Comparison of ENCODE assay signal across 8 cellular contexts in genomic region chr12:56029666-56030293, GRCh38. TPM values are rescaled to one million over a fixed set of nuclear protein-coding genes. Genes with fewer than 3 reads are reported as not detected.
DNase-seq lines count a peak whose midpoint lies in the region; FAIRE-seq and TF ChIP-seq lines count a peak whose summit lies in the region.

No MANE protein-coding gene starts in this region.

- POLR2A ChIA-PET in RWPE1 (lab: Yijun Ruan, JAX; ENCODE audit: low non-redundant PET): interaction anchor here (0.6 kb wide), 1 partner anchor 32 kb away, joined by 5 read pairs; no protein-coding TSS in a partner anchor

- H3K4me1 ChIP-seq in keratinocyte (ENCODE audit: control insufficient read depth, extremely low read depth, insufficient read depth, low read length): peaks cover 14% of the 10 kb centered on the region

- FAIRE-seq in keratinocyte (lab: Jason Lieb, UNC): peak; percentile 41

- peak; percentile 17 to 70 (median 21) for DNase-seq in NCI-H1417 (lab: John Stamatoyannopoulos, UW)
- DNase-seq in NCI-H1417 treated with DMSO at 0.1 percent for 48 hours (lab: John Stamatoyannopoulos, UW): no peak
- DNase-seq in HPDE6-E6E7 (ENCODE audit: extremely low spot score): peak; percentile 52
- peak; percentile 57 for DNase-seq in RWPE1 (ENCODE audit: low spot score)
- peak; percentile 59 for DNase-seq in astrocyte of the spinal cord (ENCODE audit: low read depth, low spot score)
- no peak for DNase-seq in keratinocyte (ENCODE audit: low read depth, low spot score)
- DNase-seq in substantia nigra (lab: John Stamatoyannopoulos, UW): peak in 12 of 49 donors; percentile 2 to 34 (median 8)
- no peak for DNase-seq in cortex of kidney (lab: John Stamatoyannopoulos, UW)

- H3K4me3 ChIP-seq in astrocyte of the spinal cord (ENCODE audit: low read depth, low read length): no peak overlapping the region
- no peak overlapping the region for H3K4me3 ChIP-seq in keratinocyte (ENCODE audit: control insufficient read depth in 2 of 3, extremely low read depth in 1 of 3, insufficient read depth in 2 of 3, low read depth in 1 of 3, low read length in 3 of 3)

- H3K27me3 ChIP-seq in keratinocyte (ENCODE audit: control insufficient read depth, extremely low read depth, insufficient read depth, low read length): no peaks in the 10 kb centered on the region

- CTCF ChIA-PET in RWPE1 (lab: Yijun Ruan, JAX): interaction anchor here (0.6 to 1.3 kb wide), 5 partner anchors 10 to 167 kb away, joined by 3 to 5 read pairs (median 4); no protein-coding TSS in a partner anchor

- in situ Hi-C loops in astrocyte of the spinal cord (cut with HindIII; ENCODE audit: low sequenced_read_pairs): no loop called here

- H3K27ac ChIP-seq in RWPE1: no peak overlapping the region
- no peak overlapping the region for H3K27ac ChIP-seq in keratinocyte (ENCODE audit: control insufficient read depth, insufficient read depth, low read length)
- peak overlapping the region; percentile 12 for H3K27ac ChIP-seq in substantia nigra (ENCODE audit: low read depth, low read length, poor library complexity, severe bottlenecking)

- H2AFZ ChIP-seq in keratinocyte (ENCODE audit: control insufficient read depth, low read length): no peak overlapping the region

- H3K79me2 ChIP-seq in keratinocyte (ENCODE audit: control insufficient read depth, insufficient read depth, low read length): no peaks in the 10 kb centered on the region

- no peaks in the 10 kb centered on the region for H4K20me1 ChIP-seq in keratinocyte (ENCODE audit: control insufficient read depth, extremely low read depth, insufficient read depth, low read length)

- dilution Hi-C loops in keratinocyte (cut with MboI; ENCODE audit: extremely low pct_ligation_motif_present, low sequenced_read_pairs): no loop called here

- no peak overlapping the region for H3K9ac ChIP-seq in keratinocyte (ENCODE audit: control insufficient read depth, extremely low read depth, insufficient read depth, low read length)

- TF ChIP-seq CTCF in RWPE1 (conservative IDR thresholded peaks at IDR 0.05; ENCODE audit: low read depth): peak; percentile 67
- TF ChIP-seq CTCF in astrocyte of the spinal cord (IDR thresholded peaks at IDR 0.05; ENCODE audit: low read depth, low read length): peak; percentile 87
- peak; percentile 64 to 83 (median 74) for TF ChIP-seq CTCF in keratinocyte (optimal IDR thresholded peaks at IDR 0.05 in 1 of 3, IDR thresholded peaks at IDR 0.05 in 1 of 3, conservative IDR thresholded peaks at IDR 0.05 in 1 of 3; ENCODE audit: extremely low read depth in 1 of 3, insufficient read depth in 2 of 3, low read length in 3 of 3)

- H3K9me1 ChIP-seq in keratinocyte (ENCODE audit: control insufficient read depth, extremely low read depth, insufficient read depth, low read length): no peaks in the 10 kb centered on the region

- no peaks in the 10 kb centered on the region for H3K9me3 ChIP-seq in keratinocyte (ENCODE audit: control insufficient read depth, low read depth, low read length)

- peak overlapping the region; percentile 51 for H3K4me2 ChIP-seq in keratinocyte (ENCODE audit: control insufficient read depth, extremely low read depth, insufficient read depth, low read depth, low read length)

- H3K36me3 ChIP-seq in keratinocyte (ENCODE audit: control insufficient read depth in 2 of 2, extremely low read depth in 1 of 2, insufficient read depth in 2 of 2, low read length in 2 of 2): peaks cover 0 to 3% of the 10 kb centered on the region in 2 experiments

RNA-seq across cellular contexts. Expression of gene IKZF4, which starts 8.9 kb away (rescaled TPM):
- 0.97 to 1.8 TPM (median 1.1 TPM) in 3 replicates for polyA plus RNA-seq in keratinocyte
- polyA plus RNA-seq in keratinocyte (2011; ENCODE audit: low read depth): 2.4 TPM
- 0.85 and 0.94 TPM in 2 replicates for polyA plus RNA-seq in keratinocyte (2011; cell fraction: cytosol; rRNA removed)
- polyA plus RNA-seq in keratinocyte (2011; cell fraction: nucleus; rRNA removed): 5.2 and 5.3 TPM in 2 replicates
- polyA plus RNA-seq in keratinocyte (2012; ENCODE audit: low replicate concordance): 1.2 and 1.6 TPM in 2 replicates
- polyA minus RNA-seq in keratinocyte: 1.7 to 5.3 TPM (median 3.6 TPM) in 3 replicates
- polyA minus RNA-seq in keratinocyte (2011; cell fraction: cytosol; rRNA and poly(A)+ RNA removed): not detected
- polyA minus RNA-seq in keratinocyte (2011; cell fraction: nucleus; rRNA and poly(A)+ RNA removed): 1.4 and 3.4 TPM in 2 replicates

RNA-seq across cellular contexts. Expression of gene RPS26, which starts 11.9 kb away (rescaled TPM):
- polyA plus RNA-seq in keratinocyte: 663 to 1,841 TPM (median 663 TPM) in 3 replicates
- polyA plus RNA-seq in keratinocyte (2011; ENCODE audit: low read depth): 187 TPM
- polyA plus RNA-seq in keratinocyte (2011; cell fraction: cytosol; rRNA removed): 965 and 1,489 TPM in 2 replicates
- polyA plus RNA-seq in keratinocyte (2011; cell fraction: nucleus; rRNA removed): 341 and 432 TPM in 2 replicates
- polyA plus RNA-seq in keratinocyte (2012; ENCODE audit: low replicate concordance): 770 and 1,354 TPM in 2 replicates
- polyA minus RNA-seq in keratinocyte: 74.3 to 840 TPM (median 694 TPM) in 3 replicates
- 114 TPM for polyA minus RNA-seq in keratinocyte (2011; cell fraction: cytosol; rRNA and poly(A)+ RNA removed)
- 52.5 and 65.2 TPM in 2 replicates for polyA minus RNA-seq in keratinocyte (2011; cell fraction: nucleus; rRNA and poly(A)+ RNA removed)

RNA-seq across cellular contexts. Expression of gene SUOX, which starts 32.7 kb away (rescaled TPM):
- 9.0 to 10.8 TPM (median 9.4 TPM) in 3 replicates for polyA plus RNA-seq in keratinocyte
- 1.1 TPM for polyA plus RNA-seq in keratinocyte (2011; ENCODE audit: low read depth)
- 5.1 and 5.2 TPM in 2 replicates for polyA plus RNA-seq in keratinocyte (2011; cell fraction: cytosol; rRNA removed)
- polyA plus RNA-seq in keratinocyte (2011; cell fraction: nucleus; rRNA removed): 16.9 and 20.1 TPM in 2 replicates
- polyA plus RNA-seq in keratinocyte (2012; ENCODE audit: low replicate concordance): 4.0 and 6.5 TPM in 2 replicates
- polyA minus RNA-seq in keratinocyte: 13.8 to 15.2 TPM (median 15.0 TPM) in 3 replicates
- 7.3 TPM for polyA minus RNA-seq in keratinocyte (2011; cell fraction: cytosol; rRNA and poly(A)+ RNA removed)
- 9.2 and 15.2 TPM in 2 replicates for polyA minus RNA-seq in keratinocyte (2011; cell fraction: nucleus; rRNA and poly(A)+ RNA removed)

RNA-seq across cellular contexts. Expression of gene ERBB3, which starts 50.2 kb away (rescaled TPM):
- 13.6 to 19.8 TPM (median 16.4 TPM) in 3 replicates for polyA plus RNA-seq in keratinocyte
- 90.3 TPM for polyA plus RNA-seq in keratinocyte (2011; ENCODE audit: low read depth)
- 6.1 and 8.6 TPM in 2 replicates for polyA plus RNA-seq in keratinocyte (2011; cell fraction: cytosol; rRNA removed)
- 41.3 and 45.7 TPM in 2 replicates for polyA plus RNA-seq in keratinocyte (2011; cell fraction: nucleus; rRNA removed)
- 9.1 and 57.6 TPM in 2 replicates for polyA plus RNA-seq in keratinocyte (2012; ENCODE audit: low replicate concordance)
- polyA minus RNA-seq in keratinocyte: 38.3 to 51.4 TPM (median 46.2 TPM) in 3 replicates
- 10.6 TPM for polyA minus RNA-seq in keratinocyte (2011; cell fraction: cytosol; rRNA and poly(A)+ RNA removed)
- polyA minus RNA-seq in keratinocyte (2011; cell fraction: nucleus; rRNA and poly(A)+ RNA removed): 33.0 and 47.2 TPM in 2 replicates

RNA-seq across cellular contexts. Expression of gene RAB5B, which starts 55.9 kb away (rescaled TPM):
- 132 to 162 TPM (median 138 TPM) in 3 replicates for polyA plus RNA-seq in keratinocyte
- 59.4 TPM for polyA plus RNA-seq in keratinocyte (2011; ENCODE audit: low read depth)
- 144 and 200 TPM in 2 replicates for polyA plus RNA-seq in keratinocyte (2011; cell fraction: cytosol; rRNA removed)
- polyA plus RNA-seq in keratinocyte (2011; cell fraction: nucleus; rRNA removed): 135 and 138 TPM in 2 replicates
- 72.8 and 76.8 TPM in 2 replicates for polyA plus RNA-seq in keratinocyte (2012; ENCODE audit: low replicate concordance)
- polyA minus RNA-seq in keratinocyte: 66.2 to 176 TPM (median 141 TPM) in 3 replicates
- 86.9 TPM for polyA minus RNA-seq in keratinocyte (2011; cell fraction: cytosol; rRNA and poly(A)+ RNA removed)
- 46.7 and 80.8 TPM in 2 replicates for polyA minus RNA-seq in keratinocyte (2011; cell fraction: nucleus; rRNA and poly(A)+ RNA removed)

Comparison
In these comparisons a context has a peak if more than half of its experiments do, and no peak if none do; other contexts are left out.
1. DNase-seq: peak in NCI-H1417 (3 of 3), HPDE6-E6E7 (single experiment), RWPE1 (single experiment) and astrocyte of the spinal cord (single experiment); none in NCI-H1417 treated with DMSO at 0.1 percent for 48 hours (single experiment), keratinocyte (single experiment) and cortex of kidney (single experiment).
2. Peak in every context shown above with its lines, with median percentiles within 50 percentile points of each other: CTCF ChIP-seq.